In genomic region chr7:93092757-93093370, GRCh38 we compare ENCODE assay signal across 9 cellular contexts. TPM values are rescaled to one million over a fixed set of nuclear protein-coding genes. Genes with fewer than 3 reads are reported as not detected.
DNase-seq lines count a peak whose midpoint lies in the region; ATAC-seq and TF ChIP-seq lines count a peak whose summit lies in the region.
"Had no signal": no experiment of that assay in that cellular context is flagged by ENCODE, and none has a peak within 500 bp of the region (broad histone marks: within the 10 kb centered on the region; RNA-seq: fewer than 3 reads in every experiment).

No MANE protein-coding gene starts in this region.

- CTCF ChIA-PET in activated CD8-positive, alpha-beta T cell treated with anti-CD3 and anti-CD28 coated beads for 36 hours (lab: Charles Lee) = interaction anchor here (1.2 to 3.6 kb wide), 2 partner anchors 17 to 136 kb away, joined by 3 to 28 read pairs; no protein-coding TSS in a partner anchor

- H3K4me3 Mint-ChIP-seq in activated CD8-positive, alpha-beta T cell treated with anti-CD3 and anti-CD28 coated beads for 36 hours = no peak overlapping the region
- no peak overlapping the region for H3K4me3 Mint-ChIP-seq in neural progenitor cell
- H3K4me3 Mint-ChIP-seq: dendritic cell treated with granulocyte-macrophage colony-stimulating factor and Interleukin-4, amounts not matched to agents 40 ng/mL and 50 ng/mL, for 4 days had no signal

- in situ Hi-C loops in ACHN (cut with HindIII; ENCODE audit: low pct_ligation_motif_present, low pct_unique_long_range_greater_than_20kb, low sequenced_read_pairs) = no loop called here

- H3K4me3 ChIP-seq in neural progenitor cell (no peak overlapping the region), stomach (no peak overlapping the region)

- H3K36me3 ChIP-seq in neural progenitor cell (no peaks in the 10 kb centered on the region), stomach (no peaks in the 10 kb centered on the region)

- peaks cover 13% of the 10 kb centered on the region for H3K9me3 Mint-ChIP-seq in activated CD8-positive, alpha-beta T cell treated with anti-CD3 and anti-CD28 coated beads for 36 hours
- H3K9me3 Mint-ChIP-seq in neural progenitor cell = peaks cover 9% of the 10 kb centered on the region
- H3K9me3 Mint-ChIP-seq: dendritic cell treated with granulocyte-macrophage colony-stimulating factor and Interleukin-4, amounts not matched to agents 40 ng/mL and 50 ng/mL, for 4 days had no signal

- WGBS in stomach, 5 donors = 43 to 100% (median 84%) methylated on average over 1 of the region's 1 CpG

- peaks cover 8% of the 10 kb centered on the region for H3K27me3 Mint-ChIP-seq in activated CD8-positive, alpha-beta T cell treated with anti-CD3 and anti-CD28 coated beads for 36 hours
- no peaks in the 10 kb centered on the region for H3K27me3 Mint-ChIP-seq in neural progenitor cell (ENCODE audit: insufficient read depth, low read depth)
- H3K27me3 Mint-ChIP-seq: dendritic cell treated with granulocyte-macrophage colony-stimulating factor and Interleukin-4, amounts not matched to agents 40 ng/mL and 50 ng/mL, for 4 days had no signal

- no peaks in the 10 kb centered on the region for H3K4me1 ChIP-seq in neural progenitor cell
- no peaks in the 10 kb centered on the region for H3K4me1 ChIP-seq in stomach

- no peak overlapping the region for H3K4me2 ChIP-seq in neural progenitor cell

- H3K9ac ChIP-seq in neural progenitor cell = no peak overlapping the region

- H3K27me3 ChIP-seq in neural progenitor cell (peaks cover 43% of the 10 kb centered on the region), stomach (no peaks in the 10 kb centered on the region)

- no peak for TF ChIP-seq POLR2A in stomach (IDR thresholded peaks at IDR 0.05)

- POLR2A ChIA-PET in activated CD8-positive, alpha-beta T cell treated with anti-CD3 and anti-CD28 coated beads for 36 hours (lab: Charles Lee) = no interaction called here

- no peaks in the 10 kb centered on the region for H3F3A ChIP-seq in neural progenitor cell (ENCODE audit: low read depth)

- H3K27ac Mint-ChIP-seq in activated CD8-positive, alpha-beta T cell treated with anti-CD3 and anti-CD28 coated beads for 36 hours = no peak overlapping the region
- no peak overlapping the region for H3K27ac Mint-ChIP-seq in neural progenitor cell
- H3K27ac Mint-ChIP-seq: dendritic cell treated with granulocyte-macrophage colony-stimulating factor and Interleukin-4, amounts not matched to agents 40 ng/mL and 50 ng/mL, for 4 days had no signal

- H2AFZ ChIP-seq in neural progenitor cell (replicated peaks) = peak overlapping the region; percentile 74

- DNase-seq in ACHN (peak; percentile 72), neural progenitor cell (ENCODE audit: low spot score) (peak; percentile 53), NCI-H2081 treated with DMSO at 0.1 percent for 48 hours (lab: John Stamatoyannopoulos, UW) (no peak), stomach (no peak)
- DNase-seq in activated CD8-positive, alpha-beta T cell treated with anti-CD3 and anti-CD28 coated beads for 36 hours = peak; percentile 7

- H3K79me2 ChIP-seq in neural progenitor cell (ENCODE audit: low read depth) = no peaks in the 10 kb centered on the region

- TF ChIP-seq EP300 in stomach (IDR thresholded peaks at IDR 0.05) = no peak

- H3K36me3 Mint-ChIP-seq in activated CD8-positive, alpha-beta T cell treated with anti-CD3 and anti-CD28 coated beads for 36 hours (ENCODE audit: low read depth) = no peaks in the 10 kb centered on the region
- no peaks in the 10 kb centered on the region for H3K36me3 Mint-ChIP-seq in neural progenitor cell

- TF ChIP-seq CTCF in activated CD8-positive, alpha-beta T cell treated with anti-CD3 and anti-CD28 coated beads for 36 hours (IDR thresholded peaks at IDR 0.05) = peak; percentile 35
- TF ChIP-seq CTCF in neural progenitor cell (IDR thresholded peaks at IDR 0.05) (peak; percentile 60), stomach (IDR thresholded peaks at IDR 0.05) (no peak)

- H3K27ac ChIP-seq in neural progenitor cell (no peak overlapping the region), stomach (no peak overlapping the region)

- H3K4me1 Mint-ChIP-seq in activated CD8-positive, alpha-beta T cell treated with anti-CD3 and anti-CD28 coated beads for 36 hours (ENCODE audit: low read depth) = no peaks in the 10 kb centered on the region
- H3K4me1 Mint-ChIP-seq in neural progenitor cell = no peaks in the 10 kb centered on the region

- ATAC-seq in GM18861 (IDR thresholded peaks at IDR 0.05; ENCODE audit: unreplicated experiment) (peak; percentile 60), HG03432 (IDR thresholded peaks at IDR 0.05; ENCODE audit: unreplicated experiment) (peak; percentile 72), HG02973 (IDR thresholded peaks at IDR 0.05; ENCODE audit: unreplicated experiment) (no peak)
- ATAC-seq in activated CD8-positive, alpha-beta T cell treated with anti-CD3 and anti-CD28 coated beads for 36 hours = no peak

- no peaks in the 10 kb centered on the region for H4K20me1 ChIP-seq in neural progenitor cell (ENCODE audit: low read depth)

- no peaks in the 10 kb centered on the region for H3K9me3 ChIP-seq in neural progenitor cell (ENCODE audit: low read depth)
- H3K9me3 ChIP-seq in stomach = peaks cover 0 to 22% (median 9%) of the 10 kb centered on the region in 4 donors

- intact Hi-C loops in activated CD8-positive, alpha-beta T cell treated with anti-CD3 and anti-CD28 coated beads for 36 hours (cut with micrococcal nuclease) = loop anchor here (5.0 kb wide), 1 partner anchor 134 kb away; the partner anchor contains the start of gene HEPACAM2
- intact Hi-C loops in stomach (cut with DNase I; ENCODE audit: low total_unique reads) = no loop called here

RNA-seq across cellular contexts. Expression of gene SAMD9, which starts 24.9 kb away (rescaled TPM):
- 10 to 100 TPM; 13.6 to 14.6 TPM for total RNA-seq in activated CD8-positive, alpha-beta T cell treated with anti-CD3 and anti-CD28 coated beads for 36 hours
- total RNA-seq in neural progenitor cell (ENCODE audit: low replicate concordance) (not detected in 2 replicates), stomach (10 to 100 TPM in 1 of 5 donors, 1 to 10 TPM in 3, under 1 TPM in 1; 0.58 to 11.7 (median 8.8) TPM)
- 1 to 10 TPM; 1.7 to 4.1 (median 3.8) TPM for polyA plus RNA-seq in stomach

RNA-seq across cellular contexts. Expression of gene SAMD9L, which starts 55.3 kb away (rescaled TPM):
- 10 to 100 TPM; 13.1 to 13.6 TPM for total RNA-seq in activated CD8-positive, alpha-beta T cell treated with anti-CD3 and anti-CD28 coated beads for 36 hours
- total RNA-seq in neural progenitor cell (ENCODE audit: low replicate concordance) (not detected in 2 replicates), stomach (10 to 100 TPM in 2 of 5 donors, 1 to 10 TPM in 3; 1.7 to 30.9 (median 5.2) TPM)
- 1 to 10 TPM; 2.9 to 5.7 (median 3.9) TPM for polyA plus RNA-seq in stomach

Comparison
In these comparisons a context has a peak if more than half of its experiments do, and no peak if none do; other contexts are left out.
1. DNase-seq: peak in ACHN (single experiment), activated CD8-positive, alpha-beta T cell treated with anti-CD3 and anti-CD28 coated beads for 36 hours (single experiment) and neural progenitor cell (single experiment); none in NCI-H2081 treated with DMSO at 0.1 percent for 48 hours (single experiment) and stomach (single experiment).
2. ATAC-seq: peak in GM18861 (single experiment) and HG03432 (single experiment); none in activated CD8-positive, alpha-beta T cell treated with anti-CD3 and anti-CD28 coated beads for 36 hours (single experiment) and HG02973 (single experiment).
3. CTCF ChIP-seq: peak in activated CD8-positive, alpha-beta T cell treated with anti-CD3 and anti-CD28 coated beads for 36 hours (single experiment) and neural progenitor cell (single experiment); none in stomach (0 of 7).